15 cellular contexts compared by ENCODE assay signal in the genomic region with DNA sequence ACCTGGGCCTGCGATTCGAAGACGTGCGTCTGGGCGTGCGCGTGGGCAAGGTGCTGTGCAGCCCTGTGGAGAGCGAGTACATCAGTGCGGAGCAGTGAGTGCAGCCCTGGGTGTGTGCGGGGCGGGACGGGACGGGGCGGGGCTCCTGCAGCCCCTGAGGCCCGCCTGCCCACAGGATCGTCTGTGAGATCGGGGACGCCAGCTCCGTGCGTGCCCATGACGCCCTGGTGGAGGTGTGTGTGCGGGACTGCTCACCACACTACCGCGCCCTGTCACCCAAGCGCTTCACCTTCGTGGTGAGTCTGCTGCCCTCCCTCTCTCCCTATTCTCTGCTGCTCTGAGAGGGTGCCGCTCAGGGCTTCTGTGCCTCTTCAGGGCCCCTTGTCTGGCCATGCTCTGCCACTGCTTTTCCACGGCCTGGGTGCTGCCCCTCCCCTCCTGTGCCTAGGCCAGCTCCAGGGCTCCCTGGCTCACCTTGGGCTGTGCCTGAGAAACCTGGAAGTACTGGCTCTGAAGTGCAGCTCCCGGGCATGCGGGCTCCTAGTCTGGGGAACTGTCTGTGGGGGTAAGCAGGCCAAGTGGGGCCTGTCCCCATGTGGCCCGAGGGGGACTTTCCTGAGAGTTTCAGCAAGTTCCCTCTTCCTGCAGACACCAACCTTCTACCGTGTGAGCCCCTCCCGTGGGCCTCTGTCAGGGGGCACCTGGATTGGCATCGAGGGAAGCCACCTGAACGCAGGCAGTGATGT. TPM values are rescaled to one million over a fixed set of nuclear protein-coding genes. Genes with fewer than 3 reads are reported as not detected.
DNase-seq lines count a peak whose midpoint lies in the region; ATAC-seq and TF ChIP-seq lines count a peak whose summit lies in the region.
"Had no signal": no experiment of that assay in that cellular context is flagged by ENCODE, and none has a peak within 500 bp of the region (broad histone marks: within the 10 kb centered on the region; RNA-seq: fewer than 3 reads in every experiment).

No MANE protein-coding gene starts in this region.

- intact Hi-C loops in activated CD8-positive, alpha-beta T cell treated with anti-CD3 and anti-CD28 coated beads for 36 hours (cut with micrococcal nuclease), result no loop called here

- no peak overlapping the region for H3K27ac Mint-ChIP-seq in activated CD8-positive, alpha-beta T cell treated with anti-CD3 and anti-CD28 coated beads for 36 hours
- H3K27ac Mint-ChIP-seq in activated CD8-positive, alpha-beta T cell treated with anti-CD3 and anti-CD28 coated beads, Interleukin-2, amount 10 ng/mL, durations not matched to agents 7 days and 5 days, result no peak overlapping the region
- peak overlapping the region; percentile 52 for H3K27ac Mint-ChIP-seq in stimulated activated memory B cell treated with anti-CD40 and anti-IgM and Interleukin-4, amounts not matched to agents 10 μg/mL and 1 μg/mL and 100 μg/mL, for 72 hours
- H3K27ac Mint-ChIP-seq: CD8-positive, alpha-beta T cell had no signal

- H3K9me3 Mint-ChIP-seq in activated CD8-positive, alpha-beta T cell treated with anti-CD3 and anti-CD28 coated beads for 36 hours, result no peaks in the 10 kb centered on the region
- no peaks in the 10 kb centered on the region for H3K9me3 Mint-ChIP-seq in activated CD8-positive, alpha-beta T cell treated with anti-CD3 and anti-CD28 coated beads, Interleukin-2, amount 10 ng/mL, durations not matched to agents 7 days and 5 days (ENCODE audit: insufficient read depth)
- H3K9me3 Mint-ChIP-seq in stimulated activated memory B cell treated with anti-CD40 and anti-IgM and Interleukin-4, amounts not matched to agents 10 μg/mL and 1 μg/mL and 100 μg/mL, for 72 hours, result no peaks in the 10 kb centered on the region
- H3K9me3 Mint-ChIP-seq: CD8-positive, alpha-beta T cell had no signal

- H3K27me3 Mint-ChIP-seq in activated CD8-positive, alpha-beta T cell treated with anti-CD3 and anti-CD28 coated beads for 36 hours, result no peaks in the 10 kb centered on the region
- no peaks in the 10 kb centered on the region for H3K27me3 Mint-ChIP-seq in activated CD8-positive, alpha-beta T cell treated with anti-CD3 and anti-CD28 coated beads, Interleukin-2, amount 10 ng/mL, durations not matched to agents 7 days and 5 days (ENCODE audit: low read depth)
- no peaks in the 10 kb centered on the region for H3K27me3 Mint-ChIP-seq in stimulated activated memory B cell treated with anti-CD40 and anti-IgM and Interleukin-4, amounts not matched to agents 10 μg/mL and 1 μg/mL and 100 μg/mL, for 72 hours

- CTCF ChIA-PET in activated CD8-positive, alpha-beta T cell treated with anti-CD3 and anti-CD28 coated beads for 36 hours (lab: Charles Lee), result no interaction called here
- CTCF ChIA-PET in activated CD8-positive, alpha-beta T cell treated with anti-CD3 and anti-CD28 coated beads, Interleukin-2, amount 10 ng/mL, durations not matched to agents 7 days and 5 days (lab: Charles Lee), result no interaction called here

- TF ChIP-seq CTCF in activated CD8-positive, alpha-beta T cell treated with anti-CD3 and anti-CD28 coated beads for 36 hours (IDR thresholded peaks at IDR 0.05), result no peak

- POLR2A ChIA-PET in activated CD8-positive, alpha-beta T cell treated with anti-CD3 and anti-CD28 coated beads for 36 hours (lab: Charles Lee), result no interaction called here
- POLR2A ChIA-PET in activated CD8-positive, alpha-beta T cell treated with anti-CD3 and anti-CD28 coated beads, Interleukin-2, amount 10 ng/mL, durations not matched to agents 7 days and 5 days (lab: Charles Lee), result no interaction called here

- DNase-seq in activated CD8-positive, alpha-beta T cell treated with anti-CD3 and anti-CD28 coated beads for 36 hours, result no peak
- no peak for DNase-seq in activated CD8-positive, alpha-beta T cell treated with anti-CD3 and anti-CD28 coated beads, Interleukin-2, amount 10 ng/mL, durations not matched to agents 7 days and 5 days
- no peak for DNase-seq in germinal center (ENCODE audit: low spot score)
- DNase-seq in NCI-H1048 (lab: John Stamatoyannopoulos, UW), result no peak
- DNase-seq: 8988T; activated T-cell treated with anti-CD3 and anti-CD28 coated beads, Interleukin-2, amount 50 U/mL, for 1 hour; amniotic stem cell; CD8-positive, alpha-beta T cell; NCI-H2171; transverse colon; WERI-Rb-1 had no signal

- no peaks in the 10 kb centered on the region for H3K4me1 Mint-ChIP-seq in activated CD8-positive, alpha-beta T cell treated with anti-CD3 and anti-CD28 coated beads for 36 hours (ENCODE audit: low read depth)
- H3K4me1 Mint-ChIP-seq in activated CD8-positive, alpha-beta T cell treated with anti-CD3 and anti-CD28 coated beads, Interleukin-2, amount 10 ng/mL, durations not matched to agents 7 days and 5 days (ENCODE audit: low read depth), result peaks cover 3% of the 10 kb centered on the region
- H3K4me1 Mint-ChIP-seq in stimulated activated memory B cell treated with anti-CD40 and anti-IgM and Interleukin-4, amounts not matched to agents 10 μg/mL and 1 μg/mL and 100 μg/mL, for 72 hours, result peaks cover 26% of the 10 kb centered on the region

- H3K4me3 Mint-ChIP-seq in activated CD8-positive, alpha-beta T cell treated with anti-CD3 and anti-CD28 coated beads for 36 hours, result no peak overlapping the region
- H3K4me3 Mint-ChIP-seq in activated CD8-positive, alpha-beta T cell treated with anti-CD3 and anti-CD28 coated beads, Interleukin-2, amount 10 ng/mL, durations not matched to agents 7 days and 5 days, result no peak overlapping the region
- peak overlapping the region; percentile 0 for H3K4me3 Mint-ChIP-seq in stimulated activated memory B cell treated with anti-CD40 and anti-IgM and Interleukin-4, amounts not matched to agents 10 μg/mL and 1 μg/mL and 100 μg/mL, for 72 hours
- H3K4me3 Mint-ChIP-seq: CD8-positive, alpha-beta T cell had no signal

- peak; percentile 20 for ATAC-seq in activated CD8-positive, alpha-beta T cell treated with anti-CD3 and anti-CD28 coated beads for 36 hours
- ATAC-seq in activated CD8-positive, alpha-beta T cell treated with anti-CD3 and anti-CD28 coated beads, Interleukin-2, amount 10 ng/mL, durations not matched to agents 7 days and 5 days, result no peak
- ATAC-seq in HG02571 (IDR thresholded peaks at IDR 0.05; ENCODE audit: unreplicated experiment), result peak; percentile 31
- peak; percentile 18 for ATAC-seq in HG03565 (IDR thresholded peaks at IDR 0.05; ENCODE audit: unreplicated experiment)
- peak; percentile 70 for ATAC-seq in stimulated activated memory B cell treated with anti-CD40 and anti-IgM and Interleukin-4, amounts not matched to agents 10 μg/mL and 1 μg/mL and 100 μg/mL, for 72 hours
- no peak for ATAC-seq in GM21526 (IDR thresholded peaks at IDR 0.05; ENCODE audit: low FRiP score, unreplicated experiment)
- ATAC-seq: CD8-positive, alpha-beta T cell had no signal

- H3K36me3 Mint-ChIP-seq in activated CD8-positive, alpha-beta T cell treated with anti-CD3 and anti-CD28 coated beads for 36 hours (ENCODE audit: low read depth), result peaks cover 14% of the 10 kb centered on the region
- H3K36me3 Mint-ChIP-seq in activated CD8-positive, alpha-beta T cell treated with anti-CD3 and anti-CD28 coated beads, Interleukin-2, amount 10 ng/mL, durations not matched to agents 7 days and 5 days (ENCODE audit: low read depth), result no peaks in the 10 kb centered on the region
- peaks cover 51% of the 10 kb centered on the region for H3K36me3 Mint-ChIP-seq in stimulated activated memory B cell treated with anti-CD40 and anti-IgM and Interleukin-4, amounts not matched to agents 10 μg/mL and 1 μg/mL and 100 μg/mL, for 72 hours

RNA-seq across cellular contexts. Expression of a gene that starts 31.8 kb away (rescaled TPM):
- 1 to 10 TPM; 5.1 to 6.6 TPM for total RNA-seq in activated CD8-positive, alpha-beta T cell treated with anti-CD3 and anti-CD28 coated beads for 36 hours
- total RNA-seq in activated CD8-positive, alpha-beta T cell treated with anti-CD3 and anti-CD28 coated beads, Interleukin-2, amount 10 ng/mL, durations not matched to agents 7 days and 5 days, result 1 to 10 TPM; 2.4 to 2.7 TPM

Comparison
In these comparisons a context has a peak if more than half of its experiments do, and no peak if none do; other contexts are left out.
1. ATAC-seq: peak in activated CD8-positive, alpha-beta T cell treated with anti-CD3 and anti-CD28 coated beads for 36 hours (single experiment), HG02571 (single experiment), HG03565 (single experiment) and stimulated activated memory B cell treated with anti-CD40 and anti-IgM and Interleukin-4, amounts not matched to agents 10 μg/mL and 1 μg/mL and 100 μg/mL, for 72 hours (single experiment); none in activated CD8-positive, alpha-beta T cell treated with anti-CD3 and anti-CD28 coated beads, Interleukin-2, amount 10 ng/mL, durations not matched to agents 7 days and 5 days (single experiment) and GM21526 (single experiment).